ENCODE assay signal across 9 cellular contexts in the genomic region with DNA sequence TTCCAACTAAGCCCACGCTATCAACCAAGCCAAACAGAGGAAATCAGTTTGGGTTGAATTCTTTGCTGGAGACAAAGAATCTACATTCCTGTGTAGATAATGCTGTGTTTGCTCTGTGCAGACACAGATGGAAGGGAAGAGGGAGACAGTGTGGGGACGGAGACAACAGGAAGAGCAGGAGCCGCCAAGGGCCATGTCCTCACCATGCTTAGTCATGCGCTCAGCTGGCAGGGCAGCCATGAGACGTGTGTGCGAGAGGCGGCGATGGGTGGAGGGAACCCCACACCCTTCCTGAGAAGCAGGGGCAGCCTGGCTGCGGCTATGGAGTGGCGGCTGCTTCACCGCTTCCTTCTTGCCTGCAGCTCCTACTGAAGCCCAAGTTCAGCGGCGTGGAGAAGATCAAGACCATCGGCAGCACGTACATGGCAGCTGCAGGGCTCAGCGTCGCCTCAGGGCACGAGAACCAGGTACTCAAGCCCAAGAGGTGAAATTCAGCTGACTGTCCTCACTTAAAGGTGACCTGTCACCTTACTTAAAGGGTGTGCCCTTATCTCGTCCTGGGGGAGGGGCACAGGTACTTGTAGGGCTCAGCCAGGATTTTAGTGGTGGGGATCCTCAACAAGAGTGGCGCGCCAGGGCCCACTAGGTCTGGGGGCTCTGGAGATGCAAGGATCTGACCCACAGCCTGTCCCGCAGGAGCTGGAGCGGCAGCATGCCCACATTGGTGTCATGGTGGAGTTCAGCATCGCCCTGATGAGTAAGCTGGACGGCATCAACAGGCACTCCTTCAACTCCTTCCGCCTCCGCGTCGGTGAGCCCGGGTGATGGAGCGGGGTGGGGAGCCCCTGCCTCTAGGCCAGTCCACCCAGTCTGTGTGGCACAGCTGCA. TPM values are rescaled to one million over a fixed set of nuclear protein-coding genes. Genes with fewer than 3 reads are reported as not detected.
DNase-seq lines count a peak whose midpoint lies in the region; ATAC-seq and TF ChIP-seq lines count a peak whose summit lies in the region.
"Had no signal": no experiment of that assay in that cellular context is flagged by ENCODE, and none has a peak within 500 bp of the region (broad histone marks: within the 10 kb centered on the region; RNA-seq: fewer than 3 reads in every experiment).

No MANE protein-coding gene starts in this region.

- H3K4me3 ChIP-seq in astrocyte of the spinal cord (ENCODE audit: low read depth, low read length) (no peak overlapping the region), lower lobe of right lung (no peak overlapping the region)
- H3K4me3 ChIP-seq: vagina had no signal

- H3K27me3 ChIP-seq in lower lobe of right lung (ENCODE audit: low read depth), result no peaks in the 10 kb centered on the region
- H3K27me3 ChIP-seq: vagina had no signal

- H3K27ac ChIP-seq in lower lobe of right lung, result peak overlapping the region; percentile 24
- H3K27ac ChIP-seq: vagina had no signal

- H3K4me3 Mint-ChIP-seq in T-cell, result peak overlapping the region; percentile 9 to 44 (median 43)

- DNase-seq in T-cell (peak in 32 of 34 experiments; percentile 11 to 71 (median 35)), astrocyte of the spinal cord (ENCODE audit: low read depth, low spot score) (peak; percentile 33), lower lobe of right lung (peak; percentile 80)
- DNase-seq in stimulated activated naive CD8-positive, alpha-beta T cell treated with anti-CD3 and anti-CD28 coated beads, Interleukin-15, Interleukin-2, amounts not matched to agents 100 U/mL and 50 U/mL, for 24 hours, result peak; percentile 43

- peaks cover 94% of the 10 kb centered on the region for H3K36me3 ChIP-seq in lower lobe of right lung

- no peaks in the 10 kb centered on the region for H3K27me3 Mint-ChIP-seq in T-cell

- H3K4me1 Mint-ChIP-seq in T-cell, result peaks cover 20 to 41% (median 40%) of the 10 kb centered on the region in 3 donors

- peaks cover 65% of the 10 kb centered on the region for H3K36me3 Mint-ChIP-seq in T-cell

- in situ Hi-C loops in astrocyte of the spinal cord (cut with HindIII; ENCODE audit: low sequenced_read_pairs), result no loop called here

- CTCF ChIA-PET in T-cell (lab: Charles Lee), result interaction anchor here in 1 of 2 donors (0.6 to 2.0 kb wide), 8 partner anchors 13 to 493 kb away, joined by 3 to 7 read pairs (median 3); no protein-coding TSS in a partner anchor

- TF ChIP-seq CTCF in astrocyte of the spinal cord (IDR thresholded peaks at IDR 0.05; ENCODE audit: low read depth, low read length), result no peak
- no peak for TF ChIP-seq CTCF in lower lobe of right lung (IDR thresholded peaks at IDR 0.05)

- H3K4me1 ChIP-seq in lower lobe of right lung, result no peaks in the 10 kb centered on the region
- H3K4me1 ChIP-seq: vagina had no signal

- peak overlapping the region; percentile 91 to 93 for H3K27ac Mint-ChIP-seq in T-cell

- no peaks in the 10 kb centered on the region for H3K9me3 Mint-ChIP-seq in T-cell

- intact Hi-C loops in lower lobe of right lung (cut with DNase I), result no loop called here

- ATAC-seq in T-cell (replicated peaks in 1 of 4) (peak; percentile 78 to 88 (median 82)), lower lobe of right lung (peak; percentile 55 to 79), GM18519 (IDR thresholded peaks at IDR 0.05; ENCODE audit: low FRiP score, unreplicated experiment) (no peak), HG02870 (IDR thresholded peaks at IDR 0.05; ENCODE audit: unreplicated experiment) (no peak), HG02588 (IDR thresholded peaks at IDR 0.05; ENCODE audit: unreplicated experiment) (no peak), GM19455 (IDR thresholded peaks at IDR 0.05; ENCODE audit: unreplicated experiment) (no peak)
- ATAC-seq in stimulated activated naive CD8-positive, alpha-beta T cell treated with anti-CD3 and anti-CD28 coated beads, Interleukin-15, Interleukin-2, amounts not matched to agents 100 U/mL and 50 U/mL, for 24 hours, result peak; percentile 47

- H3K9me3 ChIP-seq in lower lobe of right lung, result no peaks in the 10 kb centered on the region
- H3K9me3 ChIP-seq: vagina had no signal

- POLR2A ChIA-PET in T-cell (lab: Charles Lee), result interaction anchor here in 1 of 2 donors (1.1 kb wide), 1 partner anchor 41 kb away, joined by 3 read pairs; no protein-coding TSS in a partner anchor

RNA-seq across cellular contexts. Expression of a gene that starts 47.5 kb away (rescaled TPM):
- total RNA-seq in T-cell, result 100 to 1,000 TPM; 201 to 314 (median 278) TPM
- total RNA-seq in lower lobe of right lung, result 115 TPM

RNA-seq across cellular contexts. Expression of a gene that starts 54.9 kb away (rescaled TPM):
- total RNA-seq in T-cell (100 to 1,000 TPM in 1 of 5 donors, 10 to 100 TPM in 4; 62.9 to 115 (median 75.4) TPM), lower lobe of right lung (76.3 TPM)

Comparison
In these comparisons a context has a peak if more than half of its experiments do, and no peak if none do; other contexts are left out.
1. ATAC-seq: peak in T-cell (4 of 4), lower lobe of right lung (2 of 2) and stimulated activated naive CD8-positive, alpha-beta T cell treated with anti-CD3 and anti-CD28 coated beads, Interleukin-15, Interleukin-2, amounts not matched to agents 100 U/mL and 50 U/mL, for 24 hours (single experiment); none in GM18519 (single experiment), HG02870 (single experiment), HG02588 (single experiment) and GM19455 (single experiment).
2. Peak in every context shown above with its lines, with median percentiles within 50 percentile points of each other: DNase-seq.